ENCODE assay signal across 14 cellular contexts in the genomic region with DNA sequence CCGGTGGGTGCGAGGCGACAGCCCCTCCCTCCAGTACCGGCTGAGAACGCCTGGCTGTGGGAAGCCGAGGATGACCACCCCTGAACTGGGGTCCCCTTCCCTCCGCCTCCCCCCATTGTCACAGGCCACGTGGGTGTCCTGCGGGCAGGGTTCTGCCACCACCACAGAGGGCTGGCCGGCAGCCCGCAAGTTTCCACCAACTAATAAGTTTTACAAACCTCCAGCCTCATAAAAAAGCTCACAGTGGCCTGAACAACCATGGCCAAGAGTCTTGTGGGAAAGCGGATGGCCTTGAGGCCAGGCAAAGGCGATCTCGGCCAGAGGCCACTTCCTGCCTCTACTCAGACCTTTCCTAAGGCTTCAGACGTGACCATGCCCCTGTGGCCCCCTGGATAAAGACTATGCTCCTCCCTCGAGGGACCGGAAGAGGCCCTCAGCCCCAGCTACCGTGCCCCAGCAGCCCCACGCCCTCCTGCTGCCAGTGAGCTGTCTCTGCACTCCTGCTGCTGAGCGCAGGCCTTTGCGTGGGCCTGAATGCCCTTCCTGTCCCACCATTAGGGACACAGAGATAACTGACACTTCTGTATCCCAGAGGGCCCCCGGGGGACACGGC. TPM values are rescaled to one million over a fixed set of nuclear protein-coding genes. Genes with fewer than 3 reads are reported as not detected.
DNase-seq lines count a peak whose midpoint lies in the region; ATAC-seq and TF ChIP-seq lines count a peak whose summit lies in the region.
"Had no signal": no experiment of that assay in that cellular context is flagged by ENCODE, and none has a peak within 500 bp of the region (broad histone marks: within the 10 kb centered on the region; RNA-seq: fewer than 3 reads in every experiment).

No MANE protein-coding gene starts in this region.

- H3K79me2 ChIP-seq in GM23338 (replicated peaks; ENCODE audit: insufficient read depth): no peaks in the 10 kb centered on the region
- H3K79me2 ChIP-seq in hepatocyte: no peaks in the 10 kb centered on the region
- H3K79me2 ChIP-seq in smooth muscle cell (ENCODE audit: low read depth): no peaks in the 10 kb centered on the region

- H3K27ac Mint-ChIP-seq in GM23338: no peak overlapping the region
- H3K27ac Mint-ChIP-seq in activated naive CD8-positive, alpha-beta T cell treated with anti-CD3 and anti-CD28 coated beads, Interleukin-2, amount 50 U/mL, for 24 hours: no peak overlapping the region
- H3K27ac Mint-ChIP-seq: activated CD4-positive, alpha-beta T cell treated with anti-CD3 and anti-CD28 coated beads for 36 hours; activated naive CD4-positive, alpha-beta T cell treated with anti-CD3 and anti-CD28 coated beads, Interleukin-2, amount 50 U/mL, for 72 hours; naive thymus-derived CD8-positive, alpha-beta T cell had no signal

- H3K9me2 ChIP-seq in GM23338 (ENCODE audit: insufficient read depth) (no peaks in the 10 kb centered on the region), hepatocyte (replicated peaks; ENCODE audit: insufficient read depth) (no peaks in the 10 kb centered on the region)

- no peaks in the 10 kb centered on the region for H3K4me1 ChIP-seq in GM23338 (ENCODE audit: insufficient read depth)
- peaks cover 55% of the 10 kb centered on the region for H3K4me1 ChIP-seq in hepatocyte (ENCODE audit: insufficient read depth)
- peaks cover 30% of the 10 kb centered on the region for H3K4me1 ChIP-seq in smooth muscle cell (ENCODE audit: low read depth)
- H3K4me1 ChIP-seq: Caco-2 had no signal

- 57% methylated on average over 22 of the region's 23 CpGs for WGBS in hepatocyte (ENCODE audit: low lambda C conversion rate, missing lambda C conversion rate)
- WGBS in smooth muscle cell (ENCODE audit: low lambda C conversion rate): 25% methylated on average over 23 of the region's 23 CpGs

- no peaks in the 10 kb centered on the region for H3K36me3 Mint-ChIP-seq in GM23338 (ENCODE audit: low read depth)
- H3K36me3 Mint-ChIP-seq in activated naive CD8-positive, alpha-beta T cell treated with anti-CD3 and anti-CD28 coated beads, Interleukin-2, amount 50 U/mL, for 24 hours (ENCODE audit: low read depth): no peaks in the 10 kb centered on the region
- H3K36me3 Mint-ChIP-seq: activated naive CD4-positive, alpha-beta T cell treated with anti-CD3 and anti-CD28 coated beads, Interleukin-2, amount 50 U/mL, for 72 hours; naive thymus-derived CD8-positive, alpha-beta T cell had no signal

- H3K27me3 ChIP-seq in GM23338 (ENCODE audit: insufficient read depth): no peaks in the 10 kb centered on the region
- no peaks in the 10 kb centered on the region for H3K27me3 ChIP-seq in hepatocyte
- H3K27me3 ChIP-seq in smooth muscle cell (ENCODE audit: low read depth): no peaks in the 10 kb centered on the region

- no peaks in the 10 kb centered on the region; the same call in 1 of the 3 replicates for H3K4me1 Mint-ChIP-seq in GM23338
- no peaks in the 10 kb centered on the region for H3K4me1 Mint-ChIP-seq in activated naive CD8-positive, alpha-beta T cell treated with anti-CD3 and anti-CD28 coated beads, Interleukin-2, amount 50 U/mL, for 24 hours
- H3K4me1 Mint-ChIP-seq: activated CD4-positive, alpha-beta T cell treated with anti-CD3 and anti-CD28 coated beads for 36 hours had no signal

- peaks cover 4% of the 10 kb centered on the region; the same call in 2 of the 3 replicates for H3K9me3 Mint-ChIP-seq in GM23338
- H3K9me3 Mint-ChIP-seq in activated naive CD8-positive, alpha-beta T cell treated with anti-CD3 and anti-CD28 coated beads, Interleukin-2, amount 50 U/mL, for 24 hours: no peaks in the 10 kb centered on the region
- H3K9me3 Mint-ChIP-seq: activated naive CD4-positive, alpha-beta T cell treated with anti-CD3 and anti-CD28 coated beads, Interleukin-2, amount 50 U/mL, for 72 hours; naive thymus-derived CD8-positive, alpha-beta T cell had no signal

- H3K4me3 ChIP-seq in GM23338 (no peak overlapping the region), hepatocyte (no peak overlapping the region), smooth muscle cell (no peak overlapping the region)

- TF ChIP-seq CTCF in GM23338 (conservative IDR thresholded peaks at IDR 0.05; ENCODE audit: low read depth in 2 of 2) (no peak), hepatocyte (IDR thresholded peaks at IDR 0.05; ENCODE audit: poor library complexity) (no peak), smooth muscle cell (IDR thresholded peaks at IDR 0.05; ENCODE audit: borderline replicate concordance, insufficient read depth, poor library complexity, severe bottlenecking) (no peak), GM20000 (IDR thresholded peaks at IDR 0.05; ENCODE audit: extremely low read depth, missing control alignments) (no peak)

- no peaks in the 10 kb centered on the region for H3K36me3 ChIP-seq in GM23338 (ENCODE audit: insufficient read depth)
- no peaks in the 10 kb centered on the region for H3K36me3 ChIP-seq in hepatocyte (replicated peaks; ENCODE audit: insufficient read depth, low read depth)
- no peaks in the 10 kb centered on the region for H3K36me3 ChIP-seq in smooth muscle cell (ENCODE audit: low read depth)

- H3K4me2 ChIP-seq in GM23338 (no peak overlapping the region), hepatocyte (no peak overlapping the region), smooth muscle cell (peak overlapping the region; percentile 68)

- H2AFZ ChIP-seq in GM23338 (peak overlapping the region; percentile 3), hepatocyte (no peak overlapping the region), smooth muscle cell (ENCODE audit: low read depth) (no peak overlapping the region)

- no peak overlapping the region for H3K4me3 Mint-ChIP-seq in GM23338
- H3K4me3 Mint-ChIP-seq in activated naive CD8-positive, alpha-beta T cell treated with anti-CD3 and anti-CD28 coated beads, Interleukin-2, amount 50 U/mL, for 24 hours: no peak overlapping the region
- H3K4me3 Mint-ChIP-seq: activated CD4-positive, alpha-beta T cell treated with anti-CD3 and anti-CD28 coated beads for 36 hours; naive thymus-derived CD8-positive, alpha-beta T cell had no signal

- no peaks in the 10 kb centered on the region for H3K9me3 ChIP-seq in hepatocyte (ENCODE audit: low read depth)
- H3K9me3 ChIP-seq in smooth muscle cell (replicated peaks; ENCODE audit: low read depth): no peaks in the 10 kb centered on the region
- H3K9me3 ChIP-seq: Caco-2 had no signal

- no peak for ATAC-seq in GM23338
- ATAC-seq in activated naive CD8-positive, alpha-beta T cell treated with anti-CD3 and anti-CD28 coated beads, Interleukin-2, amount 50 U/mL, for 24 hours: no peak
- no peak for ATAC-seq in GM18511 (IDR thresholded peaks at IDR 0.05; ENCODE audit: unreplicated experiment)
- ATAC-seq: activated CD4-positive, alpha-beta T cell treated with anti-CD3 and anti-CD28 coated beads for 36 hours; activated naive CD4-positive, alpha-beta T cell treated with anti-CD3 and anti-CD28 coated beads, Interleukin-2, amount 50 U/mL, for 72 hours; naive thymus-derived CD8-positive, alpha-beta T cell had no signal

- peak overlapping the region; percentile 9 for H3K9ac ChIP-seq in smooth muscle cell (ENCODE audit: low read depth)

- H3K27ac ChIP-seq in GM23338 (ENCODE audit: low read depth) (no peak overlapping the region), hepatocyte (peak overlapping the region; percentile 99), smooth muscle cell (ENCODE audit: low read depth) (peak overlapping the region; percentile 90)

- H3F3A ChIP-seq in GM23338 (replicated peaks; ENCODE audit: low read depth) (no peaks in the 10 kb centered on the region), smooth muscle cell (ENCODE audit: low read depth) (peaks cover 31% of the 10 kb centered on the region)

- DNase-seq in GM23338 (ENCODE audit: low spot score) (no peak), UCSD-AML1 (lab: John Stamatoyannopoulos, UW; ENCODE audit: unreplicated experiment) (peak; percentile 52), hepatocyte (ENCODE audit: low spot score) (peak; percentile 60), smooth muscle cell (lab: John Stamatoyannopoulos, UW; ENCODE audit: unreplicated experiment) (peak; percentile 62), NCI-H2107 treated with DMSO at 0.1 percent for 48 hours (lab: John Stamatoyannopoulos, UW; ENCODE audit: unreplicated experiment) (no peak), GM20000 (ENCODE audit: low spot score) (no peak)
- no peak for DNase-seq in activated naive CD8-positive, alpha-beta T cell treated with anti-CD3 and anti-CD28 coated beads, Interleukin-2, amount 50 U/mL, for 24 hours
- DNase-seq: activated CD4-positive, alpha-beta T cell treated with anti-CD3 and anti-CD28 coated beads for 36 hours; Caco-2; effector CD4-positive, alpha-beta T cell; naive thymus-derived CD8-positive, alpha-beta T cell; NCI-H2171 had no signal

- H3K27me3 Mint-ChIP-seq in GM23338 (ENCODE audit: insufficient read depth, low read depth, poor library complexity): peaks cover 6% of the 10 kb centered on the region
- H3K27me3 Mint-ChIP-seq in activated naive CD8-positive, alpha-beta T cell treated with anti-CD3 and anti-CD28 coated beads, Interleukin-2, amount 50 U/mL, for 24 hours: no peaks in the 10 kb centered on the region

- H4K20me1 ChIP-seq in GM23338 (replicated peaks; ENCODE audit: insufficient read depth): no peaks in the 10 kb centered on the region
- no peaks in the 10 kb centered on the region for H4K20me1 ChIP-seq in hepatocyte (ENCODE audit: insufficient read depth, poor library complexity, severe bottlenecking)
- no peaks in the 10 kb centered on the region for H4K20me1 ChIP-seq in smooth muscle cell (ENCODE audit: low read depth)

TF ChIP-seq in GM23338, 12 proteins besides CTCF, POLR2A, EP300 and RAD21 (continues in another document):
- no peak for TF ChIP-seq ZNF331 (CRISPR knock-in tag; IDR thresholded peaks at IDR 0.05; ENCODE audit: low read depth)

RNA-seq across cellular contexts. Expression of a gene that starts 46.1 kb away (rescaled TPM):
- 0.54 and 1.1 TPM in 2 replicates for total RNA-seq in GM23338 (2014; rRNA removed; shearing (Covaris generic))
- polyA plus RNA-seq in GM23338 (2016; fragmentation: Nextera tagmentation; extraction: Ambion mirVana) (0.70 and 1.2 TPM in 2 replicates), hepatocyte (3,299 and 3,695 TPM in 2 replicates), smooth muscle cell (10,448 and 15,731 TPM in 2 replicates)
- total RNA-seq in hepatocyte (1,033 and 1,378 TPM in 2 replicates), smooth muscle cell (3,515 and 3,549 TPM in 2 replicates)
- total RNA-seq: activated CD4-positive, alpha-beta T cell treated with anti-CD3 and anti-CD28 coated beads for 36 hours; activated naive CD4-positive, alpha-beta T cell treated with anti-CD3 and anti-CD28 coated beads, Interleukin-2, amount 50 U/mL, for 72 hours; Caco-2; naive thymus-derived CD8-positive, alpha-beta T cell had no signal
- polyA plus RNA-seq: naive thymus-derived CD8-positive, alpha-beta T cell had no signal

Comparison
In these comparisons a context has a peak if more than half of its experiments do, and no peak if none do; other contexts are left out.
1. DNase-seq: peak in UCSD-AML1 (single experiment), hepatocyte (single experiment) and smooth muscle cell (single experiment); none in GM23338 (single experiment), NCI-H2107 treated with DMSO at 0.1 percent for 48 hours (single experiment), GM20000 (single experiment) and activated naive CD8-positive, alpha-beta T cell treated with anti-CD3 and anti-CD28 coated beads, Interleukin-2, amount 50 U/mL, for 24 hours (single experiment).
2. RNA of a gene that starts 46.1 kb away (total RNA-seq): 3,515 to 3,549 TPM in smooth muscle cell and 1,033 to 1,378 TPM in hepatocyte; 0.54 to 1.1 TPM in GM23338; every median in the first group is over 100 times any median in the second.